ENCODE assay signal across 11 cellular contexts in the genomic region with DNA sequence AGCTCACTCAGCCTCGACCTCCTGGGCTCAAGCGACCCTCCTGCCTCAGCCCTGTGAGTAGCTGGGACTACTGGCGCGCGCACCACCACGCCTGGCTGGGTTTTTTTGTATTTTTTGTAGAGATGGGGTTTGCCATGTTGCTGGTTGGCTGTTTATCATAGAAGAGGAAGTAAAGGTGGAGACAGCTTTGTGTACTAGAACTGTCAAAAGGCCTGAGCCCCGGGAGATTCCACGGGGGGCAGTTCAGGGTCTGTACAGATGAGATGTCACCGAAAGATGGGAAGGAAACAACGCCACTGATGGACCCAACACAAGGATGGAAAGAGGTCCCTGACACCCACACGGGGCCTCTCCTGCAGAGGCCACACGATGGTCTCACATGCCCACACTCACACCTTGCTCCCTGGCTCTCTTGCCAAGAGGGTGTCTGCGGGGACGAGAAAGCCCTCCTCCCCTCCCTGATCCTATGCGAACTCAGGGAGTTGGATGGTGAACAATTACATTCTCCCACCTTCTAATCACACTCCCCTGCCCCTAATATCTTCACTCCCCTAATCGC.
DNase-seq lines count a peak whose midpoint lies in the region; ATAC-seq and TF ChIP-seq lines count a peak whose summit lies in the region.
"Had no signal": no experiment of that assay in that cellular context is flagged by ENCODE, and none has a peak within 500 bp of the region (broad histone marks: within the 10 kb centered on the region; RNA-seq: fewer than 3 reads in every experiment).

No MANE protein-coding gene starts in this region.

- H3K27ac ChIP-seq in HCT116 (ENCODE audit: low read depth, low read length) = peak overlapping the region; percentile 44; the same call in 1 of the 2 replicates
- H3K27ac ChIP-seq: colonic mucosa, sigmoid colon had no signal

- H3K79me2 ChIP-seq in HCT116 (ENCODE audit: insufficient read depth, low read length) = no peaks in the 10 kb centered on the region

- no peak for TF ChIP-seq POLR2A in HCT116 (IDR thresholded peaks at IDR 0.05; ENCODE audit: borderline replicate concordance, extremely low read depth, insufficient read depth, insufficient read length)
- TF ChIP-seq POLR2A in Raji (IDR thresholded peaks at IDR 0.05; ENCODE audit: insufficient read depth, low read depth, low read length) = peak; percentile 16; the same call in 1 of the 2 replicates

- CTCF ChIA-PET in activated CD4-positive, alpha-beta T cell treated with anti-CD3 and anti-CD28 coated beads for 36 hours (lab: Charles Lee) = no interaction called here
- CTCF ChIA-PET in HCT116 (lab: Charles Lee) = no interaction called here

- no peak overlapping the region for H3K27ac Mint-ChIP-seq in activated CD4-positive, alpha-beta T cell treated with anti-CD3 and anti-CD28 coated beads for 36 hours

- intact Hi-C loops in activated CD4-positive, alpha-beta T cell treated with anti-CD3 and anti-CD28 coated beads for 36 hours (cut with DNase I, micrococcal nuclease) = no loop called here
- intact Hi-C loops in HCT116 (cut with micrococcal nuclease) = no loop called here

- no peak overlapping the region for H3K4me3 ChIP-seq in HCT116 (replicated peaks in 1 of 2; ENCODE audit: low read depth in 1 of 2, low read length in 2 of 2)
- H3K4me3 ChIP-seq: colonic mucosa, sigmoid colon had no signal

- no peak overlapping the region for H3K4me3 Mint-ChIP-seq in activated CD4-positive, alpha-beta T cell treated with anti-CD3 and anti-CD28 coated beads for 36 hours

- peaks cover 4% of the 10 kb centered on the region for H3K36me3 Mint-ChIP-seq in activated CD4-positive, alpha-beta T cell treated with anti-CD3 and anti-CD28 coated beads for 36 hours (ENCODE audit: low read depth)

- H3K27me3 ChIP-seq in HCT116 (ENCODE audit: insufficient read depth, low read length) = no peaks in the 10 kb centered on the region
- H3K27me3 ChIP-seq: colonic mucosa, sigmoid colon had no signal

- no peak for TF ChIP-seq RAD21 in HCT116 (IDR thresholded peaks at IDR 0.05; ENCODE audit: low read depth)

- BruUV-seq in HCT116 (replicated peaks; lab: Mats Ljungman, UMichigan) = no TSS peak

- no peaks in the 10 kb centered on the region for H4K20me1 ChIP-seq in HCT116 (ENCODE audit: insufficient read depth)

- no peak for TF ChIP-seq CTCF in HCT116 (IDR thresholded peaks at IDR 0.05 in 2 of 3, conservative IDR thresholded peaks at IDR 0.05 in 1 of 3; ENCODE audit: borderline replicate concordance in 1 of 3, insufficient read depth in 1 of 3, low read depth in 2 of 3, low read length in 2 of 3)

- ATAC-seq in activated CD4-positive, alpha-beta T cell treated with anti-CD3 and anti-CD28 coated beads for 36 hours = peak; percentile 12
- 0 out of 2 replicates have a peak, but pooled peaks have one; percentile 8 for ATAC-seq in HCT116

- H3K4me1 Mint-ChIP-seq in activated CD4-positive, alpha-beta T cell treated with anti-CD3 and anti-CD28 coated beads for 36 hours = no peaks in the 10 kb centered on the region

- H3K9ac ChIP-seq in HCT116 (ENCODE audit: low read length) = no peak overlapping the region

- peaks cover 9 to 12% of the 10 kb centered on the region in 2 experiments; a peak in 3 of 4 replicates for H3K4me1 ChIP-seq in HCT116 (ENCODE audit: control insufficient read depth in 1 of 2, insufficient read depth in 2 of 2, low read length in 2 of 2)
- H3K4me1 ChIP-seq: colonic mucosa had no signal

- H3K9me3 ChIP-seq in HCT116 (ENCODE audit: control insufficient read depth in 1 of 2, insufficient read depth in 1 of 2, low read depth in 1 of 2, low read length in 2 of 2) = no peaks in the 10 kb centered on the region
- H3K9me3 ChIP-seq: colonic mucosa, sigmoid colon had no signal

- no peaks in the 10 kb centered on the region for H3K9me2 ChIP-seq in HCT116 (ENCODE audit: insufficient read depth)

- POLR2A ChIA-PET in activated CD4-positive, alpha-beta T cell treated with anti-CD3 and anti-CD28 coated beads for 36 hours (lab: Charles Lee) = no interaction called here
- POLR2A ChIA-PET in HCT116 (lab: Charles Lee) = no interaction called here

- no peaks in the 10 kb centered on the region for H3K27me3 Mint-ChIP-seq in activated CD4-positive, alpha-beta T cell treated with anti-CD3 and anti-CD28 coated beads for 36 hours

- peak overlapping the region; percentile 58 for H3K4me2 ChIP-seq in HCT116 (ENCODE audit: low read length)

- RAD21 ChIA-PET in HCT116 (lab: Charles Lee; ENCODE audit: low non-redundant PET in 1 of 2, low total read pairs in 2 of 2, uncharacterized antibody in 2 of 2, unreplicated experiment in 2 of 2) = no interaction called here

- peak overlapping the region; percentile 32 for H2AFZ ChIP-seq in HCT116 (ENCODE audit: low read depth, low read length, poor library complexity, severe bottlenecking)

- no peaks in the 10 kb centered on the region for H3K9me3 Mint-ChIP-seq in activated CD4-positive, alpha-beta T cell treated with anti-CD3 and anti-CD28 coated beads for 36 hours (ENCODE audit: low read depth)

- no peaks in the 10 kb centered on the region for H3K36me3 ChIP-seq in HCT116 (ENCODE audit: control insufficient read depth in 1 of 2, insufficient read depth in 2 of 2, low read length in 2 of 2)
- H3K36me3 ChIP-seq: colonic mucosa had no signal

- DNase-seq in activated CD4-positive, alpha-beta T cell treated with anti-CD3 and anti-CD28 coated beads for 36 hours = no peak
- no peak for DNase-seq in activated CD4-positive, alpha-beta T cell treated with anti-CD3 and anti-CD28 coated beads, Interleukin-2, amount 50 U/mL, for 4 hours
- no peak for DNase-seq in HCT116 (ENCODE audit: low read depth, low spot score)
- peak; percentile 25 for DNase-seq in retina
- no peak for DNase-seq in SIG-M5 (lab: John Stamatoyannopoulos, UW)
- no peak for DNase-seq in ureter (ENCODE audit: low spot score)
- DNase-seq in NCI-H2171 (lab: John Stamatoyannopoulos, UW) = no peak
- DNase-seq: GOT3, sigmoid colon had no signal

TF ChIP-seq in HCT116, 20 proteins besides CTCF, POLR2A, EP300 and RAD21:
- no peak for TF ChIP-seq YY1 (IDR thresholded peaks at IDR 0.05; ENCODE audit: extremely low read depth, insufficient replicate concordance, low read depth, low read length)
- no peak for TF ChIP-seq ZFX (IDR thresholded peaks at IDR 0.05)
- TF ChIP-seq ZNF274 (IDR thresholded peaks at IDR 0.05; ENCODE audit: low read depth, low read length) = no peak
- TF ChIP-seq TCF7L2 (IDR thresholded peaks at IDR 0.05; ENCODE audit: borderline replicate concordance, extremely low read depth, insufficient read depth, insufficient read length) = no peak
- TF ChIP-seq CBX3 (IDR thresholded peaks at IDR 0.05; ENCODE audit: low read depth) = no peak
- TF ChIP-seq SRF (IDR thresholded peaks at IDR 0.05; ENCODE audit: low read depth) = no peak
- TF ChIP-seq EGR1 (IDR thresholded peaks at IDR 0.05; ENCODE audit: low read depth) = no peak
- TF ChIP-seq EZH2phosphoT487 (IDR thresholded peaks at IDR 0.05; ENCODE audit: borderline replicate concordance) = no peak
- TF ChIP-seq EZH2 (IDR thresholded peaks at IDR 0.05) = no peak
